ENCODE assay signal across 8 cellular contexts in genomic region chr16:14903191-14903957, GRCh38. TPM values are rescaled to one million over a fixed set of nuclear protein-coding genes. Genes with fewer than 3 reads are reported as not detected.
A peak's percentile ranks its signal among the peaks of the same experiment; 100 is the strongest.
DNase-seq lines count a peak whose midpoint lies in the region; ATAC-seq lines count a peak whose summit lies in the region.
"Not testable (repeated sequence)": the region's sequence is repeated elsewhere in the genome, so short reads cannot be mapped to it uniquely, and the experiment has no call there.

No MANE protein-coding gene starts in this region.

- DNase-seq in A172 (ENCODE audit: low spot score) (peak; percentile 74), ELR (ENCODE audit: low read depth) (peak; percentile 25), NCI-H226 (peak; percentile 26)
- DNase-seq in activated CD4-positive, CD25-positive, alpha-beta regulatory T cell treated with anti-CD3 and anti-CD28 coated beads, Interleukin-2, amount 50 U/mL, for 72 hours = peak; percentile 50
- peak; percentile 34 to 44 for DNase-seq in activated T-cell treated with anti-CD3 and anti-CD28 coated beads, Interleukin-2, amount 50 U/mL, for 72 hours
- DNase-seq in central memory CD8-positive, alpha-beta T cell (ENCODE audit: low spot score in 2 of 2); memory B cell (ENCODE audit: low spot score in 2 of 2): not testable (repeated sequence)
- DNase-seq in stimulated activated effector memory CD8-positive, alpha-beta T cell treated with anti-CD3 and anti-CD28 coated beads, Interleukin-12 subunit alpha, Interleukin-12 subunit beta, amount 100 ng/mL, for 72 hours (ENCODE audit: low spot score in 2 of 2) = peak in 1 of 2 donors; percentile 65

- peak overlapping the region in 1 of 2 donors; percentile 19 for H3K4me3 Mint-ChIP-seq in activated T-cell treated with anti-CD3 and anti-CD28 coated beads, Interleukin-2, amount 50 U/mL, for 72 hours
- not testable (repeated sequence) for H3K4me3 Mint-ChIP-seq in central memory CD8-positive, alpha-beta T cell; memory B cell
- peak overlapping the region; percentile 30 for H3K4me3 Mint-ChIP-seq in stimulated activated effector memory CD8-positive, alpha-beta T cell treated with anti-CD3 and anti-CD28 coated beads, Interleukin-12 subunit alpha, Interleukin-12 subunit beta, amount 100 ng/mL, for 72 hours

- not testable (repeated sequence) for H3K27ac Mint-ChIP-seq in activated T-cell treated with anti-CD3 and anti-CD28 coated beads, Interleukin-2, amount 50 U/mL, for 72 hours; central memory CD8-positive, alpha-beta T cell (ENCODE audit: low read depth); memory B cell
- peak overlapping the region; percentile 67 for H3K27ac Mint-ChIP-seq in stimulated activated effector memory CD8-positive, alpha-beta T cell treated with anti-CD3 and anti-CD28 coated beads, Interleukin-12 subunit alpha, Interleukin-12 subunit beta, amount 100 ng/mL, for 72 hours

- ATAC-seq in activated T-cell treated with anti-CD3 and anti-CD28 coated beads, Interleukin-2, amount 50 U/mL, for 72 hours (replicated peaks in 1 of 2) = peak; percentile 73 to 88
- peak; percentile 96 for ATAC-seq in central memory CD8-positive, alpha-beta T cell (replicated peaks; ENCODE audit: extremely low read depth, poor library complexity, severe bottlenecking)
- ATAC-seq in memory B cell (ENCODE audit: low read depth) = peak; percentile 62
- ATAC-seq in stimulated activated effector memory CD8-positive, alpha-beta T cell treated with anti-CD3 and anti-CD28 coated beads, Interleukin-12 subunit alpha, Interleukin-12 subunit beta, amount 100 ng/mL, for 72 hours = peak; percentile 91

- H3K4me1 Mint-ChIP-seq in activated T-cell treated with anti-CD3 and anti-CD28 coated beads, Interleukin-2, amount 50 U/mL, for 72 hours (ENCODE audit: low read depth); memory B cell: not testable (repeated sequence)
- peaks cover 11% of the 10 kb centered on the region for H3K4me1 Mint-ChIP-seq in central memory CD8-positive, alpha-beta T cell
- H3K4me1 Mint-ChIP-seq in stimulated activated effector memory CD8-positive, alpha-beta T cell treated with anti-CD3 and anti-CD28 coated beads, Interleukin-12 subunit alpha, Interleukin-12 subunit beta, amount 100 ng/mL, for 72 hours = peaks cover 13% of the 10 kb centered on the region

- H3K27me3 Mint-ChIP-seq in activated T-cell treated with anti-CD3 and anti-CD28 coated beads, Interleukin-2, amount 50 U/mL, for 72 hours (ENCODE audit: low read depth); central memory CD8-positive, alpha-beta T cell; memory B cell: not testable (repeated sequence)

- H3K9me3 Mint-ChIP-seq in activated T-cell treated with anti-CD3 and anti-CD28 coated beads, Interleukin-2, amount 50 U/mL, for 72 hours; central memory CD8-positive, alpha-beta T cell; memory B cell; stimulated activated effector memory CD8-positive, alpha-beta T cell treated with anti-CD3 and anti-CD28 coated beads, Interleukin-12 subunit alpha, Interleukin-12 subunit beta, amount 100 ng/mL, for 72 hours: not testable (repeated sequence)

- not testable (repeated sequence) for H3K36me3 Mint-ChIP-seq in activated T-cell treated with anti-CD3 and anti-CD28 coated beads, Interleukin-2, amount 50 U/mL, for 72 hours (ENCODE audit: insufficient read depth in 2 of 2); central memory CD8-positive, alpha-beta T cell (ENCODE audit: insufficient read depth); memory B cell; stimulated activated effector memory CD8-positive, alpha-beta T cell treated with anti-CD3 and anti-CD28 coated beads, Interleukin-12 subunit alpha, Interleukin-12 subunit beta, amount 100 ng/mL, for 72 hours

RNA-seq across cellular contexts. Expression of gene NPIPA1, which starts 33.9 kb away (rescaled TPM):
- 24.4 and 30.8 TPM in 2 replicates for total RNA-seq in A172 (2014; rRNA removed; shearing (Covaris generic))
- 100 to 1,000 TPM; 122 to 143 TPM for total RNA-seq in activated T-cell treated with anti-CD3 and anti-CD28 coated beads, Interleukin-2, amount 50 U/mL, for 72 hours
